8 cellular contexts compared by ENCODE assay signal in genomic region chr16:28403220-28404072, GRCh38. TPM values are rescaled to one million over a fixed set of nuclear protein-coding genes. Genes with fewer than 3 reads are reported as not detected.
DNase-seq lines count a peak whose midpoint lies in the region; ATAC-seq, FAIRE-seq and TF ChIP-seq lines count a peak whose summit lies in the region.
"Not testable (repeated sequence)": the region's sequence is repeated elsewhere in the genome, so short reads cannot be mapped to it uniquely, and the experiment has no call there.

TSS of gene EIF3CL (minus strand) at chr16:28403841. CDS start at chr16:28403618, 223 bp downstream.

- peak within 1 kb of the TSS; percentile 64 for H3K4me2 ChIP-seq in osteoblast (ENCODE audit: insufficient read depth, low read length)

- H4K20me1 ChIP-seq in osteoblast (ENCODE audit: insufficient read depth, low read length): not testable (repeated sequence)

- not testable (repeated sequence) for H3K4me1 ChIP-seq in right cardiac atrium (ENCODE audit: control insufficient read depth, insufficient read depth, low read length); osteoblast (ENCODE audit: insufficient read depth, low read length); vagina

- WGBS in right cardiac atrium: no CpG with 5 or more reads among the region's 66 CpGs

- H2AFZ ChIP-seq in osteoblast (ENCODE audit: low read length): not testable (repeated sequence)

- peak within 1 kb of the TSS; percentile 49 for H3K27ac Mint-ChIP-seq in T-helper 1 cell treated with Interleukin-12 subunit alpha and Interleukin-12 subunit beta and Interleukin-4 antibody, amounts not matched to agents 30 μg/mL and 1 μg/mL, for 36 hours

- H3K4me3 ChIP-seq in bronchial epithelial cell (ENCODE audit: low read depth, low read length): peak within 1 kb of the TSS; percentile 42
- peak within 1 kb of the TSS; percentile 28 for H3K4me3 ChIP-seq in right cardiac atrium (ENCODE audit: low read length)
- peak within 1 kb of the TSS; percentile 61 for H3K4me3 ChIP-seq in osteoblast (ENCODE audit: insufficient read depth, low read length)
- H3K4me3 ChIP-seq in vagina: peak within 1 kb of the TSS in 1 of 2 donors; percentile 35

- not testable (repeated sequence) for H3K4me1 Mint-ChIP-seq in T-helper 1 cell treated with Interleukin-12 subunit alpha and Interleukin-12 subunit beta and Interleukin-4 antibody, amounts not matched to agents 30 μg/mL and 1 μg/mL, for 36 hours (ENCODE audit: low read depth)

- not testable (repeated sequence) for H3K36me3 Mint-ChIP-seq in T-helper 1 cell treated with Interleukin-12 subunit alpha and Interleukin-12 subunit beta and Interleukin-4 antibody, amounts not matched to agents 30 μg/mL and 1 μg/mL, for 36 hours (ENCODE audit: low read depth)

- H3K9me3 Mint-ChIP-seq in T-helper 1 cell treated with Interleukin-12 subunit alpha and Interleukin-12 subunit beta and Interleukin-4 antibody, amounts not matched to agents 30 μg/mL and 1 μg/mL, for 36 hours: not testable (repeated sequence)

- H3K27me3 Mint-ChIP-seq in T-helper 1 cell treated with Interleukin-12 subunit alpha and Interleukin-12 subunit beta and Interleukin-4 antibody, amounts not matched to agents 30 μg/mL and 1 μg/mL, for 36 hours (ENCODE audit: low read depth): not testable (repeated sequence)

- ATAC-seq in GM18519 (IDR thresholded peaks at IDR 0.05; ENCODE audit: low FRiP score, unreplicated experiment) (peak; percentile 94), HG03457 (IDR thresholded peaks at IDR 0.05; ENCODE audit: unreplicated experiment) (peak; percentile 82), right cardiac atrium (peak; percentile 100)

- not testable (repeated sequence) for H3K36me3 ChIP-seq in bronchial epithelial cell (ENCODE audit: control insufficient read depth, insufficient read depth, low read length); osteoblast (ENCODE audit: insufficient read depth, low read length); vagina

- not testable (repeated sequence) for H3K9me3 ChIP-seq in right cardiac atrium (ENCODE audit: control insufficient read depth, low read length); osteoblast (ENCODE audit: low read depth, low read length); vagina

- H3K79me2 ChIP-seq in osteoblast (ENCODE audit: insufficient read depth, low read length): not testable (repeated sequence)

- intact Hi-C loops in right cardiac atrium (cut with DNase I); vagina (cut with DNase I): not testable (repeated sequence)

- H3K27me3 ChIP-seq in bronchial epithelial cell (ENCODE audit: control insufficient read depth, insufficient read depth, low read length); right cardiac atrium (ENCODE audit: control insufficient read depth, insufficient read depth); osteoblast (ENCODE audit: insufficient read depth, low read length); vagina: not testable (repeated sequence)

- not testable (repeated sequence) for H3K27ac ChIP-seq in right cardiac atrium (ENCODE audit: low read length); osteoblast (ENCODE audit: low read depth, low read length); vagina

- TF ChIP-seq CTCF in bronchial epithelial cell (IDR thresholded peaks at IDR 0.05; ENCODE audit: insufficient read depth, low read length, severe bottlenecking); osteoblast (IDR thresholded peaks at IDR 0.05; ENCODE audit: extremely low read depth, low read depth, low read length); vagina (IDR thresholded peaks at IDR 0.05): not testable (repeated sequence)

- peak within 1 kb of the TSS; percentile 75 for H3K4me3 Mint-ChIP-seq in T-helper 1 cell treated with Interleukin-12 subunit alpha and Interleukin-12 subunit beta and Interleukin-4 antibody, amounts not matched to agents 30 μg/mL and 1 μg/mL, for 36 hours

- not testable (repeated sequence) for TF ChIP-seq POLR2A in H54 (IDR thresholded peaks at IDR 0.05; ENCODE audit: low read depth, low read length); vagina (IDR thresholded peaks at IDR 0.05)

- DNase-seq in H54 (ENCODE audit: insufficient read length, low spot score); bronchial epithelial cell (ENCODE audit: low read depth); right cardiac atrium; osteoblast (ENCODE audit: insufficient read length, low spot score, missing footprints); vagina (ENCODE audit: extremely low spot score in 2 of 2): not testable (repeated sequence)

- peak; percentile 88 for FAIRE-seq in H54 (lab: Jason Lieb, UNC)
- not testable (repeated sequence) for FAIRE-seq in bronchial epithelial cell (lab: Jason Lieb, UNC)

RNA-seq across cellular contexts. Expression of gene EIF3CL, which starts in this region (rescaled TPM):
- total RNA-seq in bronchial epithelial cell: 87.2 and 132 TPM in 2 replicates
- 10 to 100 TPM; 17.4 to 54.2 (median 28.0) TPM for total RNA-seq in right cardiac atrium
- 43.7 TPM for polyA plus RNA-seq in right cardiac atrium
- total RNA-seq in osteoblast: 78.2 and 94.3 TPM in 2 replicates
- total RNA-seq in vagina: 169 TPM
